ENCODE assay signal across 7 cellular contexts in the genomic region with DNA sequence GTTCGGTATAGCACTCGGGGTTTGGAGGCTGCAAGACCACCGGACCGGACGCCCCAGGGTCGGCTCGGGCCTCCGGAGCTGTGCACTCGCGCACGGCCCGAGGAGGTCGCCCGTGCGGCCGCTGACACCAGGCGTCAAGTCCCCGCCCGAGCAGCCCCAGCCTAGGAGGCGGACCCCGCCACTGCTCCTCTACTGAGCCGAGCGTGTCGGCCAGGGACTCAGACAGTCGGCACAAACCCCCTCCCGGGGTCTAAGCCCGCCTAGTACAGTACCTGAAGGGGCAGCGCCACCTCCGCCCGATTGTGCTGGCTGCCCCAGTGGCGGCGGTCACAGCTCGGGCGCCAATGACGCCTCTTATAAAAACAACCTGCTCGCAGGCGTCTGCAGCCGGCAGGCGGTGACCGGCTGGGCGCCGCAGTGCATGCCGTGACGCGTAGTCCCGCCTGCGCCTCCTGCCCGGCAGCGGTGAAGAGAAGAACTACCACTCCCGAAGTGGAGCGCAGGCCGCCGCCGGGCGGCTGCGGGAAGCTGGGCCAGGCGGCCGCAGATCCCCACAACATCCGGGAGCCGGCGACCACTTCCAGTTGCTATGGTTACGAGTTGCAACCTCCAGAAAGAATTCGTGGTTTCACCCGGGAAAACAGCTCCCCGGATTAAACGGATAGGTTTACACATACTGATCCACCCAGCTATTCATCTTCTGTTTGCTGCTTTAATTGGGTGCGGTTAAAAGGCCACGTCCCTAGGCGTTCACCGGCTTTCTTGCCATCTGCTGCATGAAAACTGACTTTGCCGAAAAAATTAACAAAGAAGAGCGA. TPM values are rescaled to one million over a fixed set of nuclear protein-coding genes. Genes with fewer than 3 reads are reported as not detected.
DNase-seq lines count a peak whose midpoint lies in the region; ATAC-seq and TF ChIP-seq lines count a peak whose summit lies in the region.

A gene with protein sequence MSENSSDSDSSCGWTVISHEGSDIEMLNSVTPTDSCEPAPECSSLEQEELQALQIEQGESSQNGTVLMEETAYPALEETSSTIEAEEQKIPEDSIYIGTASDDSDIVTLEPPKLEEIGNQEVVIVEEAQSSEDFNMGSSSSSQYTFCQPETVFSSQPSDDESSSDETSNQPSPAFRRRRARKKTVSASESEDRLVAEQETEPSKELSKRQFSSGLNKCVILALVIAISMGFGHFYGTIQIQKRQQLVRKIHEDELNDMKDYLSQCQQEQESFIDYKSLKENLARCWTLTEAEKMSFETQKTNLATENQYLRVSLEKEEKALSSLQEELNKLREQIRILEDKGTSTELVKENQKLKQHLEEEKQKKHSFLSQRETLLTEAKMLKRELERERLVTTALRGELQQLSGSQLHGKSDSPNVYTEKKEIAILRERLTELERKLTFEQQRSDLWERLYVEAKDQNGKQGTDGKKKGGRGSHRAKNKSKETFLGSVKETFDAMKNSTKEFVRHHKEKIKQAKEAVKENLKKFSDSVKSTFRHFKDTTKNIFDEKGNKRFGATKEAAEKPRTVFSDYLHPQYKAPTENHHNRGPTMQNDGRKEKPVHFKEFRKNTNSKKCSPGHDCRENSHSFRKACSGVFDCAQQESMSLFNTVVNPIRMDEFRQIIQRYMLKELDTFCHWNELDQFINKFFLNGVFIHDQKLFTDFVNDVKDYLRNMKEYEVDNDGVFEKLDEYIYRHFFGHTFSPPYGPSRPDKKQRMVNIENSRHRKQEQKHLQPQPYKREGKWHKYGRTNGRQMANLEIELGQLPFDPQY (minus strand): TSS at position 411 of the 818 bp plus-strand sequence. CDS start 18,935 bp downstream, outside the sequence.
A gene with protein sequence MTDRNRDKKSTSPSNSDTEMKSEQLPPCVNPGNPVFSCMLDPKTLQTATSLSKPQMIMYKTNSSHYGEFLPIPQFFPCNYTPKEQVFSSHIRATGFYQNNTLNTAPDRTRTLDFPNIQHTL (plus strand): TSS at position 547 of the 818 bp plus-strand sequence. CDS start 274 bp downstream, outside the sequence.

- peaks cover 21% of the 10 kb centered on the region for H3K79me2 ChIP-seq in hepatocyte

- H3K4me3 Mint-ChIP-seq in T-helper 2 cell treated with Interferon-gamma antibody and Interleukin-4, amounts not matched to agents 5 μg/mL and 100 μg/mL, for 36 hours: peak within 1 kb of the TSS; percentile 97

- H3K4me2 ChIP-seq in hepatocyte: peak within 1 kb of the TSS; percentile 86

- no peaks in the 10 kb centered on the region for H3K27me3 Mint-ChIP-seq in T-helper 2 cell treated with Interferon-gamma antibody and Interleukin-4, amounts not matched to agents 5 μg/mL and 100 μg/mL, for 36 hours (ENCODE audit: low read depth)

- ATAC-seq in GM18498 (IDR thresholded peaks at IDR 0.05; ENCODE audit: unreplicated experiment) (peak; percentile 93), HG02938 (IDR thresholded peaks at IDR 0.05; ENCODE audit: unreplicated experiment) (peak; percentile 88)

- H3K36me3 ChIP-seq in hepatocyte (replicated peaks; ENCODE audit: insufficient read depth, low read depth): no peaks in the 10 kb centered on the region

- peaks cover 10% of the 10 kb centered on the region for H3K4me1 ChIP-seq in hepatocyte (ENCODE audit: insufficient read depth)

- WGBS in hepatocyte (ENCODE audit: low lambda C conversion rate, missing lambda C conversion rate): under 1% methylated on average over 63 of the region's 72 CpGs

- no peaks in the 10 kb centered on the region for H4K20me1 ChIP-seq in hepatocyte (ENCODE audit: insufficient read depth, poor library complexity, severe bottlenecking)

- no peaks in the 10 kb centered on the region for H3K9me2 ChIP-seq in hepatocyte (replicated peaks; ENCODE audit: insufficient read depth)

- H3K9me3 ChIP-seq in hepatocyte (ENCODE audit: low read depth): no peaks in the 10 kb centered on the region

- peak within 1 kb of the TSS; percentile 88 for H3K27ac ChIP-seq in hepatocyte

- no peaks in the 10 kb centered on the region for H3K9me3 Mint-ChIP-seq in T-helper 2 cell treated with Interferon-gamma antibody and Interleukin-4, amounts not matched to agents 5 μg/mL and 100 μg/mL, for 36 hours

- H3K4me3 ChIP-seq in astrocyte of the cerebellum (ENCODE audit: low read depth, low read length) (peak within 1 kb of the TSS; percentile 86), hepatocyte (peak within 1 kb of the TSS; percentile 83)

- H3K27me3 ChIP-seq in hepatocyte: no peaks in the 10 kb centered on the region

- H3K4me1 Mint-ChIP-seq in T-helper 2 cell treated with Interferon-gamma antibody and Interleukin-4, amounts not matched to agents 5 μg/mL and 100 μg/mL, for 36 hours (ENCODE audit: low read depth): peaks cover 24% of the 10 kb centered on the region

- no peaks in the 10 kb centered on the region for H3K36me3 Mint-ChIP-seq in T-helper 2 cell treated with Interferon-gamma antibody and Interleukin-4, amounts not matched to agents 5 μg/mL and 100 μg/mL, for 36 hours (ENCODE audit: low read depth)

- TF ChIP-seq CTCF in astrocyte of the cerebellum (IDR thresholded peaks at IDR 0.05; ENCODE audit: low read depth, low read length, missing control alignments): peak; percentile 73
- TF ChIP-seq CTCF in hepatocyte (IDR thresholded peaks at IDR 0.05; ENCODE audit: poor library complexity): peak; percentile 51

- peak within 1 kb of the TSS; percentile 95 for H3K27ac Mint-ChIP-seq in T-helper 2 cell treated with Interferon-gamma antibody and Interleukin-4, amounts not matched to agents 5 μg/mL and 100 μg/mL, for 36 hours

- in situ Hi-C loops in astrocyte of the cerebellum (cut with HindIII; ENCODE audit: low sequenced_read_pairs): no loop called here

- DNase-seq in NCI-H187 (lab: John Stamatoyannopoulos, UW) (peak; percentile 47 to 86), astrocyte of the cerebellum (ENCODE audit: low read depth) (peak; percentile 86), hepatocyte (ENCODE audit: low spot score) (peak; percentile 96), renal cortical epithelial cell (ENCODE audit: low read depth) (peak; percentile 93)
- peak; percentile 92 for DNase-seq in T-helper 2 cell treated with Interferon-gamma antibody and Interleukin-4, amounts not matched to agents 5 μg/mL and 100 μg/mL, for 36 hours (ENCODE audit: low spot score)

- H2AFZ ChIP-seq in hepatocyte: peak within 1 kb of the TSS; percentile 91

RNA-seq across cellular contexts. Expression of the first gene that starts in this region (rescaled TPM):
- total RNA-seq in hepatocyte: 38.9 and 39.1 TPM in 2 replicates
- 32.4 and 33.6 TPM in 2 replicates for polyA plus RNA-seq in hepatocyte
- total RNA-seq in renal cortical epithelial cell: 41.8 and 119 TPM in 2 replicates

RNA-seq across cellular contexts. Expression of the second gene that starts in this region (rescaled TPM):
- total RNA-seq in hepatocyte: 0.23 and 2.6 TPM in 2 replicates
- 1.2 and 1.5 TPM in 2 replicates for polyA plus RNA-seq in hepatocyte
- 2.6 and 2.8 TPM in 2 replicates for total RNA-seq in renal cortical epithelial cell

Comparison
In these comparisons a context has a peak if more than half of its experiments do, and no peak if none do; other contexts are left out.
1. Peak in every context shown above with its lines: DNase-seq, ATAC-seq, H3K4me3 ChIP-seq and H3K27ac ChIP-seq.